ENCODE assay signal across 7 cellular contexts in the genomic region with DNA sequence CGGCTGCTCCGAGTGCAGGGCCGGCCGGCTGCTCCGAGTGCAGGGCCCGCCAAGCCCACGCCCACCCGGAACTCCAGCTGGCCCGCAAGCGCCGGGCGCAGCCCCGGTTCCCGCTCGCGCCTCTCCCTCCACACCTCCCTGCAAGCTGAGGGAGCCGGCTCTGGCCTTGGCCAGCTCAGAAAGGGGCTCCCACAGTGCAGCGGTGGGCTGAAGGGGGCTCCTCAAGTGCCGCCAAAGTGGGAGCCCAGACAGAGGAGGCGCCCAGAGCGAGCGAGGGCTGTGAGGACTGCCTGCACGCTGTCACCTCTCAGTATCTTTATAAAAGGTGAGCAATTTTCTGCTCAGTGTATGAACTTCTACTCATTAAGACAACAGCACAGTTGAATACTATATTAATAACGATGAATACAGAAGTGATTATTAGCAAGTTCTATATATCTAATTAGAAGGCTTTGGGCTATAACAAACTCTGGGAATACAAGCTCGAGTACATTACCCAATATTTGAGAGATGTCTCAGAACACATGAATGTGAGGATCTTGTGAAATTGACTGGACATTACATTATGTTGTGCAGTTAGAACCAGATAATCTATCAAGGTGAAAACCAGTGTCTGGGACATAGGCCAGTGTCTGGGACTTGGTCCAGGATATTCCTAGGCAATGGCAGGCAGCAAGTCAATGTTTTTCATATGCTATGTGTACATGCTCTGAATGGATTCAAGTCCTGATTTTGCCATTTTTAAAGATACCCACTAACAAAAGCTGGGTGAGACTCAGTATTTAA.
DNase-seq lines count a peak whose midpoint lies in the region; ATAC-seq and TF ChIP-seq lines count a peak whose summit lies in the region.
"Not testable (repeated sequence)": the region's sequence is repeated elsewhere in the genome, so short reads cannot be mapped to it uniquely, and the experiment has no call there.

No MANE protein-coding gene starts in this region.

- H3K79me2 ChIP-seq in fibroblast of lung (ENCODE audit: control insufficient read depth, insufficient read depth, low read length), result not testable (repeated sequence)

- not testable (repeated sequence) for H4K20me1 ChIP-seq in fibroblast of lung (ENCODE audit: control insufficient read depth, extremely low read depth, insufficient read depth, low read length)

- not testable (repeated sequence) for H3K36me3 Mint-ChIP-seq in nephron (ENCODE audit: low read depth); stimulated activated effector memory CD8-positive, alpha-beta T cell treated with anti-CD3 and anti-CD28 coated beads, Interleukin-12 subunit alpha, Interleukin-12 subunit beta, amount 100 ng/mL, for 72 hours

- H3K27ac ChIP-seq in SJCRH30, result peak overlapping the region; percentile 39; the same call in 1 of the 2 replicates
- not testable (repeated sequence) for H3K27ac ChIP-seq in brain microvascular endothelial cell; fibroblast of lung (ENCODE audit: insufficient read depth, low read length)

- not testable (repeated sequence) for TF ChIP-seq CTCF in brain microvascular endothelial cell (IDR thresholded peaks at IDR 0.05; ENCODE audit: low read depth, low read length, missing control alignments); fibroblast of lung (conservative IDR thresholded peaks at IDR 0.05 in 1 of 2, IDR thresholded peaks at IDR 0.05 in 1 of 2; ENCODE audit: low read depth in 1 of 2, low read length in 2 of 2); kidney epithelial cell (IDR thresholded peaks at IDR 0.05; ENCODE audit: insufficient read depth, low read length, poor library complexity, severe bottlenecking); nephron (IDR thresholded peaks at IDR 0.05; ENCODE audit: unreplicated experiment in 3 of 3)

- H2AFZ ChIP-seq in fibroblast of lung (ENCODE audit: low read length), result peak overlapping the region; percentile 38

- not testable (repeated sequence) for H3K9ac ChIP-seq in fibroblast of lung (ENCODE audit: insufficient read depth, low read length)

- not testable (repeated sequence) for ATAC-seq in stimulated activated effector memory CD8-positive, alpha-beta T cell treated with anti-CD3 and anti-CD28 coated beads, Interleukin-12 subunit alpha, Interleukin-12 subunit beta, amount 100 ng/mL, for 72 hours

- H3K36me3 ChIP-seq in SJCRH30; brain microvascular endothelial cell (replicated peaks); fibroblast of lung (ENCODE audit: control insufficient read depth, insufficient read depth, low read length); kidney epithelial cell (ENCODE audit: control insufficient read depth, insufficient read depth, low read length): not testable (repeated sequence)

- H3K4me1 ChIP-seq in SJCRH30; fibroblast of lung (ENCODE audit: control insufficient read depth, extremely low read depth, insufficient read depth, low read length): not testable (repeated sequence)

- not testable (repeated sequence) for H3K9me3 ChIP-seq in SJCRH30 (replicated peaks); fibroblast of lung (ENCODE audit: control insufficient read depth, insufficient read depth, low read depth, low read length)

- peak overlapping the region; percentile 69 for H3K4me2 ChIP-seq in fibroblast of lung (ENCODE audit: extremely low read depth, insufficient read depth, low read length)

- in situ Hi-C loops in brain microvascular endothelial cell (cut with HindIII; ENCODE audit: low pct_ligation_motif_present, low sequenced_read_pairs), result not testable (repeated sequence)

- not testable (repeated sequence) for H3K9me3 Mint-ChIP-seq in nephron; stimulated activated effector memory CD8-positive, alpha-beta T cell treated with anti-CD3 and anti-CD28 coated beads, Interleukin-12 subunit alpha, Interleukin-12 subunit beta, amount 100 ng/mL, for 72 hours

- peak overlapping the region in 2 of 3 experiments; percentile 23 to 44 for H3K27ac Mint-ChIP-seq in nephron
- H3K27ac Mint-ChIP-seq in stimulated activated effector memory CD8-positive, alpha-beta T cell treated with anti-CD3 and anti-CD28 coated beads, Interleukin-12 subunit alpha, Interleukin-12 subunit beta, amount 100 ng/mL, for 72 hours, result not testable (repeated sequence)

- not testable (repeated sequence) for H3K27me3 Mint-ChIP-seq in nephron (ENCODE audit: low read depth)

- H3K4me3 ChIP-seq in SJCRH30 (peak overlapping the region; percentile 60), brain microvascular endothelial cell (ENCODE audit: low read depth, low read length) (peak overlapping the region; percentile 42), fibroblast of lung (replicated peaks in 1 of 4; ENCODE audit: control extremely low read depth in 1 of 4, insufficient read depth in 1 of 4, low read depth in 3 of 4, low read length in 4 of 4) (peak overlapping the region in 2 of 4 experiments; percentile 3 to 38), kidney epithelial cell (ENCODE audit: low read depth, low read length) (peak overlapping the region; percentile 29)

- DNase-seq in GM04504 (ENCODE audit: low read depth) (peak; percentile 82), fibroblast of lung (ENCODE audit: low read depth in 2 of 2) (peak; percentile 90 to 96)
- DNase-seq in SJCRH30; brain microvascular endothelial cell; kidney epithelial cell (ENCODE audit: low read depth); stimulated activated effector memory CD8-positive, alpha-beta T cell treated with anti-CD3 and anti-CD28 coated beads, Interleukin-12 subunit alpha, Interleukin-12 subunit beta, amount 100 ng/mL, for 72 hours (ENCODE audit: low spot score in 2 of 2): not testable (repeated sequence)

- H3K4me1 Mint-ChIP-seq in nephron; stimulated activated effector memory CD8-positive, alpha-beta T cell treated with anti-CD3 and anti-CD28 coated beads, Interleukin-12 subunit alpha, Interleukin-12 subunit beta, amount 100 ng/mL, for 72 hours: not testable (repeated sequence)

- H3K27me3 ChIP-seq in SJCRH30; brain microvascular endothelial cell (replicated peaks); fibroblast of lung (ENCODE audit: control insufficient read depth, insufficient read depth, low read length); kidney epithelial cell (ENCODE audit: control insufficient read depth, insufficient read depth, low read length): not testable (repeated sequence)

- peak overlapping the region; percentile 60 to 70 (median 66) for H3K4me3 Mint-ChIP-seq in nephron
- peak overlapping the region; percentile 42 for H3K4me3 Mint-ChIP-seq in stimulated activated effector memory CD8-positive, alpha-beta T cell treated with anti-CD3 and anti-CD28 coated beads, Interleukin-12 subunit alpha, Interleukin-12 subunit beta, amount 100 ng/mL, for 72 hours
